13 cellular contexts compared by ENCODE assay signal in genomic region chr13:111201304-111201940, GRCh38.
A peak's percentile ranks its signal among the peaks of the same experiment; 100 is the strongest.
DNase-seq lines count a peak whose midpoint lies in the region; ATAC-seq, FAIRE-seq and TF ChIP-seq lines count a peak whose summit lies in the region.
"Had no signal": no experiment of that assay in that cellular context is flagged by ENCODE, and none has a peak within 500 bp of the region (broad histone marks: within the 10 kb centered on the region; RNA-seq: fewer than 3 reads in every experiment).

No MANE protein-coding gene starts in this region.

- dilution Hi-C loops in endothelial cell of umbilical vein (cut with MboI; ENCODE audit: extremely low pct_ligation_motif_present, low sequenced_read_pairs) = no loop called here

- no peaks in the 10 kb centered on the region for H4K20me1 ChIP-seq in endothelial cell of umbilical vein (replicated peaks; ENCODE audit: control insufficient read depth, extremely low read depth, insufficient read depth, low read length)

- DNase-seq in left ventricle myocardium inferior (no peak), cardiac septum (ENCODE audit: low spot score) (no peak), Kasumi-1 (lab: John Stamatoyannopoulos, UW) (peak; percentile 49 to 66), endothelial cell of umbilical vein (ENCODE audit: low read depth, low spot score) (no peak), T-helper 9 cell (no peak), left lobe of liver (ENCODE audit: low spot score) (no peak), NCI-H345 (lab: John Stamatoyannopoulos, UW) (no peak)
- DNase-seq: activated CD4-positive, CD25-positive, alpha-beta regulatory T cell treated with anti-CD3 and anti-CD28 coated beads, Interleukin-2, amount 50 U/mL, for 72 hours; mammary epithelial cell; upper lobe of left lung had no signal

- CTCF ChIA-PET in endothelial cell of umbilical vein (lab: Charles Lee) = interaction anchor here (1.7 to 3.5 kb wide), 4 partner anchors 11 to 134 kb away, joined by 5 to 14 read pairs (median 9); no protein-coding TSS in a partner anchor

- H3K27me3 ChIP-seq in left ventricle myocardium inferior (ENCODE audit: low read depth) (no peaks in the 10 kb centered on the region), endothelial cell of umbilical vein (ENCODE audit: control insufficient read depth in 2 of 2, insufficient read depth in 2 of 2, low read length in 2 of 2) (no peaks in the 10 kb centered on the region)
- H3K27me3 ChIP-seq: upper lobe of left lung had no signal

- no TSS peak for BruUV-seq in endothelial cell of umbilical vein (replicated peaks; lab: Mats Ljungman, UMichigan)

- no peaks in the 10 kb centered on the region for H3K9me1 ChIP-seq in endothelial cell of umbilical vein (replicated peaks; ENCODE audit: control insufficient read depth, extremely low read depth, insufficient read depth, low read length)

- peaks cover 66% of the 10 kb centered on the region for H3K79me2 ChIP-seq in endothelial cell of umbilical vein (ENCODE audit: control insufficient read depth, insufficient read depth, low read length)

- H3K36me3 ChIP-seq in left ventricle myocardium inferior (peaks cover 12% of the 10 kb centered on the region), endothelial cell of umbilical vein (ENCODE audit: control insufficient read depth in 2 of 2, extremely low read depth in 1 of 2, insufficient read depth in 2 of 2, low read length in 2 of 2) (peaks cover 0 to 3% of the 10 kb centered on the region in 2 experiments)
- H3K36me3 ChIP-seq: upper lobe of left lung had no signal

- H3K4me3 ChIP-seq in left ventricle myocardium inferior (no peak overlapping the region), endothelial cell of umbilical vein (replicated peaks in 1 of 3; ENCODE audit: insufficient read depth in 1 of 3, low read depth in 1 of 3, low read length in 3 of 3) (no peak overlapping the region)
- H3K4me3 ChIP-seq: upper lobe of left lung had no signal

- TF ChIP-seq CTCF in left ventricle myocardium inferior (IDR thresholded peaks at IDR 0.05; ENCODE audit: borderline replicate concordance) = no peak
- no peak for TF ChIP-seq CTCF in endothelial cell of umbilical vein (IDR thresholded peaks at IDR 0.05; ENCODE audit: extremely low read depth in 1 of 2, insufficient read depth in 1 of 2, low read depth in 1 of 2, low read length in 2 of 2)

- peak overlapping the region; percentile 82 for H3K27ac ChIP-seq in left ventricle myocardium inferior (replicated peaks)
- H3K27ac ChIP-seq in endothelial cell of umbilical vein (ENCODE audit: insufficient read depth, low read depth, low read length) = peak overlapping the region; percentile 100
- H3K27ac ChIP-seq: C4-2B had no signal

- no peak overlapping the region for H3K9ac ChIP-seq in endothelial cell of umbilical vein (replicated peaks; ENCODE audit: extremely low read depth, insufficient read depth, low read length)

- ATAC-seq in HG03354 (IDR thresholded peaks at IDR 0.05; ENCODE audit: poor library complexity, severe bottlenecking, unreplicated experiment) = no peak
- no peak for ATAC-seq in left lobe of liver
- ATAC-seq: HCT116 had no signal

- no peak for TF ChIP-seq POLR2A in endothelial cell of umbilical vein (IDR thresholded peaks at IDR 0.05; ENCODE audit: low read depth, low read length)

- H3K4me2 ChIP-seq in endothelial cell of umbilical vein (ENCODE audit: insufficient read depth, low read length) = peak overlapping the region; percentile 97

- H3K9me3 ChIP-seq in left ventricle myocardium inferior (replicated peaks) = no peaks in the 10 kb centered on the region
- no peaks in the 10 kb centered on the region for H3K9me3 ChIP-seq in endothelial cell of umbilical vein (replicated peaks; ENCODE audit: control insufficient read depth, insufficient read depth, low read length)
- H3K9me3 ChIP-seq: upper lobe of left lung had no signal

- POLR2A ChIA-PET in endothelial cell of umbilical vein (lab: Charles Lee) = interaction anchor here (1.0 kb wide), 1 partner anchor 17 kb away, joined by 3 read pairs; no protein-coding TSS in a partner anchor

- H2AFZ ChIP-seq in endothelial cell of umbilical vein (ENCODE audit: low read depth, low read length) = no peak overlapping the region

- H3K4me1 ChIP-seq in left ventricle myocardium inferior = peaks cover 74% of the 10 kb centered on the region
- peaks cover 28% of the 10 kb centered on the region for H3K4me1 ChIP-seq in endothelial cell of umbilical vein (ENCODE audit: control insufficient read depth, extremely low read depth, insufficient read depth, low read length)

- FAIRE-seq in endothelial cell of umbilical vein (lab: Jason Lieb, UNC) = no peak

- intact Hi-C loops in left ventricle myocardium inferior (cut with micrococcal nuclease) (no loop called here), cardiac septum (cut with DNase I) (no loop called here), endothelial cell of umbilical vein (cut with micrococcal nuclease) (no loop called here)

TF ChIP-seq in endothelial cell of umbilical vein, 7 proteins besides CTCF, POLR2A, EP300 and RAD21:
- TF ChIP-seq FOS (IDR thresholded peaks at IDR 0.05; ENCODE audit: borderline replicate concordance, insufficient read depth, low read length) (no peak), POLR2AphosphoS5 (IDR thresholded peaks at IDR 0.05; ENCODE audit: insufficient read depth, low read depth, low read length) (no peak), GATA2 (IDR thresholded peaks at IDR 0.05; ENCODE audit: insufficient read depth, insufficient read length, low read depth, low read length) (no peak), MYC (IDR thresholded peaks at IDR 0.05; ENCODE audit: low read depth, low read length) (no peak), EZH2 (IDR thresholded peaks at IDR 0.05; ENCODE audit: borderline replicate concordance, low read depth, low read length, severe bottlenecking) (no peak), MAX (IDR thresholded peaks at IDR 0.05; ENCODE audit: insufficient read depth, insufficient read length) (no peak)
TF ChIP-seq in endothelial cell of umbilical vein: peak in this region for 0.

Comparison
In these comparisons a context has a peak if more than half of its experiments do, and no peak if none do; other contexts are left out.
1. DNase-seq: peak in Kasumi-1 (2 of 2); none in left ventricle myocardium inferior (single experiment), cardiac septum (single experiment), endothelial cell of umbilical vein (single experiment), T-helper 9 cell (single experiment), left lobe of liver (single experiment) and NCI-H345 (single experiment).